ENCODE assay signal across 13 cellular contexts in genomic region chr19:55007537-55007936, GRCh38. TPM values are rescaled to one million over a fixed set of nuclear protein-coding genes. Genes with fewer than 3 reads are reported as not detected.
DNase-seq lines count a peak whose midpoint lies in the region; ATAC-seq and TF ChIP-seq lines count a peak whose summit lies in the region.
"Not testable (repeated sequence)": the region's sequence is repeated elsewhere in the genome, so short reads cannot be mapped to it uniquely, and the experiment has no call there.
"Had no signal": no experiment of that assay in that cellular context is flagged by ENCODE, and none has a peak within 500 bp of the region (broad histone marks: within the 10 kb centered on the region; RNA-seq: fewer than 3 reads in every experiment).

No MANE protein-coding gene starts in this region.

- H3K27me3 ChIP-seq in H7 (ENCODE audit: control insufficient read depth, insufficient read depth, low read length); SU-DHL-6 (ENCODE audit: low read length); hepatocyte; naive thymus-derived CD4-positive, alpha-beta T cell (ENCODE audit: control insufficient read depth in 2 of 2, insufficient read depth in 2 of 2, low read length in 2 of 2); prostate gland (replicated peaks; ENCODE audit: insufficient read depth): not testable (repeated sequence)

- H3K27ac Mint-ChIP-seq in CD14-positive monocyte: peak overlapping the region in 6 of 7 donors; percentile 37 to 88 (median 60)
- peak overlapping the region; percentile 72 for H3K27ac Mint-ChIP-seq in activated CD8-positive, alpha-beta T cell treated with anti-CD3 and anti-CD28 coated beads, Interleukin-2, amount 10 ng/mL, durations not matched to agents 7 days and 5 days
- peak overlapping the region; percentile 73 for H3K27ac Mint-ChIP-seq in activated naive CD8-positive, alpha-beta T cell treated with anti-CD3 and anti-CD28 coated beads, Interleukin-2, amount 10 ng/mL, durations not matched to agents 7 days and 5 days
- H3K27ac Mint-ChIP-seq in naive thymus-derived CD4-positive, alpha-beta T cell: peak overlapping the region in 5 of 9 donors; percentile 2 to 91 (median 53)

- POLR2A ChIA-PET in activated CD8-positive, alpha-beta T cell treated with anti-CD3 and anti-CD28 coated beads, Interleukin-2, amount 10 ng/mL, durations not matched to agents 7 days and 5 days (lab: Charles Lee); activated naive CD8-positive, alpha-beta T cell treated with anti-CD3 and anti-CD28 coated beads, Interleukin-2, amount 10 ng/mL, durations not matched to agents 7 days and 5 days (lab: Charles Lee); naive thymus-derived CD4-positive, alpha-beta T cell (lab: Charles Lee): not testable (repeated sequence)

- H3K9me2 ChIP-seq in SU-DHL-6 (replicated peaks; ENCODE audit: insufficient read depth, low read length); hepatocyte (replicated peaks; ENCODE audit: insufficient read depth): not testable (repeated sequence)

- H3K4me2 ChIP-seq in SU-DHL-6 (ENCODE audit: low read depth, low read length, poor library complexity, severe bottlenecking): peak overlapping the region; percentile 82
- H3K4me2 ChIP-seq in hepatocyte: peak overlapping the region; percentile 78

- peaks cover 17 to 26% (median 22%) of the 10 kb centered on the region in 3 donors for H3K27me3 Mint-ChIP-seq in CD14-positive monocyte (ENCODE audit: low read depth in 3 of 3)
- not testable (repeated sequence) for H3K27me3 Mint-ChIP-seq in activated CD8-positive, alpha-beta T cell treated with anti-CD3 and anti-CD28 coated beads, Interleukin-2, amount 10 ng/mL, durations not matched to agents 7 days and 5 days (ENCODE audit: low read depth); activated naive CD8-positive, alpha-beta T cell treated with anti-CD3 and anti-CD28 coated beads, Interleukin-2, amount 10 ng/mL, durations not matched to agents 7 days and 5 days
- H3K27me3 Mint-ChIP-seq in naive thymus-derived CD4-positive, alpha-beta T cell: peaks cover 3 to 29% (median 22%) of the 10 kb centered on the region in 5 donors

- H3K36me3 ChIP-seq in H7 (replicated peaks; ENCODE audit: control insufficient read depth, insufficient read depth, low read length); SU-DHL-6 (ENCODE audit: low read length); hepatocyte (replicated peaks; ENCODE audit: insufficient read depth, low read depth); naive thymus-derived CD4-positive, alpha-beta T cell (ENCODE audit: control insufficient read depth in 2 of 3, insufficient read depth in 3 of 3, low read length in 3 of 3); prostate gland: not testable (repeated sequence)

- peak overlapping the region; percentile 0 to 61 for H3K4me3 Mint-ChIP-seq in CD14-positive monocyte
- H3K4me3 Mint-ChIP-seq in activated CD8-positive, alpha-beta T cell treated with anti-CD3 and anti-CD28 coated beads, Interleukin-2, amount 10 ng/mL, durations not matched to agents 7 days and 5 days: peak overlapping the region; percentile 48
- peak overlapping the region; percentile 81 for H3K4me3 Mint-ChIP-seq in activated naive CD8-positive, alpha-beta T cell treated with anti-CD3 and anti-CD28 coated beads, Interleukin-2, amount 10 ng/mL, durations not matched to agents 7 days and 5 days
- peak overlapping the region; percentile 36 to 82 (median 52) for H3K4me3 Mint-ChIP-seq in naive thymus-derived CD4-positive, alpha-beta T cell

- H2AFZ ChIP-seq in SU-DHL-6 (ENCODE audit: low read depth, low read length, severe bottlenecking); hepatocyte: not testable (repeated sequence)

- not testable (repeated sequence) for H3K4me1 ChIP-seq in hepatocyte (ENCODE audit: insufficient read depth); naive thymus-derived CD4-positive, alpha-beta T cell (ENCODE audit: control insufficient read depth in 2 of 2, insufficient read depth in 2 of 2, low read length in 2 of 2); prostate gland (replicated peaks)

- H3F3A ChIP-seq in SU-DHL-6 (ENCODE audit: insufficient read depth): peaks cover 13% of the 10 kb centered on the region

- not testable (repeated sequence) for H3K9me3 ChIP-seq in SU-DHL-6 (ENCODE audit: insufficient read depth, low read length); hepatocyte (ENCODE audit: low read depth); prostate gland
- H3K9me3 ChIP-seq in naive thymus-derived CD4-positive, alpha-beta T cell (ENCODE audit: control insufficient read depth in 2 of 3, low read length in 3 of 3): peaks cover 0 to 19% (median 4%) of the 10 kb centered on the region in 3 experiments

- TF ChIP-seq CTCF in CD14-positive monocyte (IDR thresholded peaks at IDR 0.05); SU-DHL-6 (IDR thresholded peaks at IDR 0.05; ENCODE audit: insufficient read depth, low read length, poor library complexity, severe bottlenecking); hepatocyte (IDR thresholded peaks at IDR 0.05; ENCODE audit: poor library complexity); prostate gland (IDR thresholded peaks at IDR 0.05): not testable (repeated sequence)

- H3K9me3 Mint-ChIP-seq in CD14-positive monocyte: peaks cover 20 to 44% (median 27%) of the 10 kb centered on the region in 7 donors
- peaks cover 15% of the 10 kb centered on the region for H3K9me3 Mint-ChIP-seq in activated CD8-positive, alpha-beta T cell treated with anti-CD3 and anti-CD28 coated beads, Interleukin-2, amount 10 ng/mL, durations not matched to agents 7 days and 5 days (ENCODE audit: insufficient read depth)
- H3K9me3 Mint-ChIP-seq in activated naive CD8-positive, alpha-beta T cell treated with anti-CD3 and anti-CD28 coated beads, Interleukin-2, amount 10 ng/mL, durations not matched to agents 7 days and 5 days: peaks cover 23% of the 10 kb centered on the region
- H3K9me3 Mint-ChIP-seq in naive thymus-derived CD4-positive, alpha-beta T cell: peaks cover 21 to 89% (median 57%) of the 10 kb centered on the region in 11 donors

- not testable (repeated sequence) for DNase-seq in CD14-positive monocyte (ENCODE audit: low spot score); H7; activated CD8-positive, alpha-beta T cell treated with anti-CD3 and anti-CD28 coated beads, Interleukin-2, amount 10 ng/mL, durations not matched to agents 7 days and 5 days; activated naive CD8-positive, alpha-beta T cell treated with anti-CD3 and anti-CD28 coated beads, Interleukin-2, amount 10 ng/mL, durations not matched to agents 7 days and 5 days; hepatocyte (ENCODE audit: low spot score); naive thymus-derived CD4-positive, alpha-beta T cell
- DNase-seq in prostate gland (ENCODE audit: low spot score): peak; percentile 19

- peaks cover 30% of the 10 kb centered on the region for H3K4me1 Mint-ChIP-seq in CD14-positive monocyte
- peaks cover 47% of the 10 kb centered on the region for H3K4me1 Mint-ChIP-seq in activated CD8-positive, alpha-beta T cell treated with anti-CD3 and anti-CD28 coated beads, Interleukin-2, amount 10 ng/mL, durations not matched to agents 7 days and 5 days (ENCODE audit: low read depth)
- peaks cover 31% of the 10 kb centered on the region for H3K4me1 Mint-ChIP-seq in activated naive CD8-positive, alpha-beta T cell treated with anti-CD3 and anti-CD28 coated beads, Interleukin-2, amount 10 ng/mL, durations not matched to agents 7 days and 5 days
- peaks cover 26 to 51% (median 43%) of the 10 kb centered on the region in 7 donors for H3K4me1 Mint-ChIP-seq in naive thymus-derived CD4-positive, alpha-beta T cell

- TF ChIP-seq POLR2A in prostate gland (IDR thresholded peaks at IDR 0.05): not testable (repeated sequence)

- H3K36me3 Mint-ChIP-seq in CD14-positive monocyte: peaks cover 7 to 18% of the 10 kb centered on the region in 2 donors
- H3K36me3 Mint-ChIP-seq in activated CD8-positive, alpha-beta T cell treated with anti-CD3 and anti-CD28 coated beads, Interleukin-2, amount 10 ng/mL, durations not matched to agents 7 days and 5 days (ENCODE audit: low read depth): peaks cover 61% of the 10 kb centered on the region
- peaks cover 64% of the 10 kb centered on the region for H3K36me3 Mint-ChIP-seq in activated naive CD8-positive, alpha-beta T cell treated with anti-CD3 and anti-CD28 coated beads, Interleukin-2, amount 10 ng/mL, durations not matched to agents 7 days and 5 days
- H3K36me3 Mint-ChIP-seq in naive thymus-derived CD4-positive, alpha-beta T cell: peaks cover 46 to 64% (median 61%) of the 10 kb centered on the region in 5 donors

- peaks cover 31% of the 10 kb centered on the region for H3K79me2 ChIP-seq in SU-DHL-6 (ENCODE audit: insufficient read depth, low read length)
- peaks cover 16% of the 10 kb centered on the region for H3K79me2 ChIP-seq in hepatocyte

- WGBS in hepatocyte (ENCODE audit: low lambda C conversion rate, missing lambda C conversion rate): 36% methylated on average over 3 of the region's 3 CpGs
- WGBS in prostate gland: 45% methylated on average over 3 of the region's 3 CpGs

- H4K20me1 ChIP-seq in SU-DHL-6 (ENCODE audit: low read depth, low read length); hepatocyte (ENCODE audit: insufficient read depth, poor library complexity, severe bottlenecking): not testable (repeated sequence)

- CTCF ChIA-PET in activated CD8-positive, alpha-beta T cell treated with anti-CD3 and anti-CD28 coated beads, Interleukin-2, amount 10 ng/mL, durations not matched to agents 7 days and 5 days (lab: Charles Lee); naive thymus-derived CD4-positive, alpha-beta T cell (lab: Charles Lee): not testable (repeated sequence)

- not testable (repeated sequence) for H3K27ac ChIP-seq in SU-DHL-6 (ENCODE audit: low read depth, low read length); hepatocyte; naive thymus-derived CD4-positive, alpha-beta T cell (ENCODE audit: low read depth, low read length); prostate gland

- H3K4me3 ChIP-seq in H7 (ENCODE audit: insufficient read depth, low read depth, low read length): peak overlapping the region; percentile 15; the same call in 1 of the 2 replicates
- H3K4me3 ChIP-seq in SU-DHL-6 (ENCODE audit: insufficient read depth, low read length, poor library complexity, severe bottlenecking); hepatocyte; naive thymus-derived CD4-positive, alpha-beta T cell (ENCODE audit: low read length); prostate gland: not testable (repeated sequence)

- intact Hi-C loops in CD14-positive monocyte (cut with micrococcal nuclease); prostate gland (cut with DNase I): not testable (repeated sequence)
- intact Hi-C loops in naive thymus-derived CD4-positive, alpha-beta T cell (cut with micrococcal nuclease): loop anchor here (2.0 to 5.0 kb wide), 3 partner anchors 109 to 470 kb away; partner anchors contain the start of genes KMT5C (in 1 of the 2), PPP1R12C (in 1 of the 2) and ZNF628 (in 1 of the 2)

- H3K9ac ChIP-seq in SU-DHL-6 (ENCODE audit: low read length): not testable (repeated sequence)

- not testable (repeated sequence) for ATAC-seq in activated CD8-positive, alpha-beta T cell treated with anti-CD3 and anti-CD28 coated beads, Interleukin-2, amount 10 ng/mL, durations not matched to agents 7 days and 5 days; activated naive CD8-positive, alpha-beta T cell treated with anti-CD3 and anti-CD28 coated beads, Interleukin-2, amount 10 ng/mL, durations not matched to agents 7 days and 5 days (ENCODE audit: low read depth); naive thymus-derived CD4-positive, alpha-beta T cell

RNA-seq across cellular contexts. Expression of gene GP6, which starts 30.5 kb away (rescaled TPM):
- polyA plus RNA-seq in CD14-positive monocyte: 1 to 10 TPM in 1 of 2 donors, under 1 TPM in 1; 0.14 to 1.1 TPM
- not detected in 2 replicates for total RNA-seq in H7 (2014; rRNA removed; shearing (Covaris generic))
- total RNA-seq in activated CD8-positive, alpha-beta T cell treated with anti-CD3 and anti-CD28 coated beads, Interleukin-2, amount 10 ng/mL, durations not matched to agents 7 days and 5 days: under 1 TPM; 0.39 to 0.58 TPM
- total RNA-seq in activated naive CD8-positive, alpha-beta T cell treated with anti-CD3 and anti-CD28 coated beads, Interleukin-2, amount 10 ng/mL, durations not matched to agents 7 days and 5 days: under 1 TPM in 1 of 2 experiments, not detected in 1; 0.25 TPM
- total RNA-seq in hepatocyte: 0.07 TPM in 1 of 2 replicates, not detected in the other
- 0.24 and 0.93 TPM in 2 replicates for polyA plus RNA-seq in hepatocyte
- 1 to 10 TPM in 1 of 5 experiments, under 1 TPM in 4; 0.27 to 1.2 (median 0.51) TPM for total RNA-seq in naive thymus-derived CD4-positive, alpha-beta T cell
- under 1 TPM; 0.14 to 0.33 TPM for polyA plus RNA-seq in naive thymus-derived CD4-positive, alpha-beta T cell
- under 1 TPM; 0.23 to 0.27 TPM for total RNA-seq in prostate gland
- total RNA-seq: glomerular endothelial cell, left ventricle myocardium superior, urinary bladder had no signal
- polyA plus RNA-seq: CD4-positive, CD25-positive, alpha-beta regulatory T cell had no signal

RNA-seq across cellular contexts. Expression of gene NLRP2, which starts 41.4 kb away (rescaled TPM):
- polyA plus RNA-seq in CD14-positive monocyte (under 1 TPM; 0.24 to 0.61 TPM), hepatocyte (16.5 and 22.1 TPM in 2 replicates)
- 1.0 and 1.3 TPM in 2 replicates for total RNA-seq in H7 (2014; rRNA removed; shearing (Covaris generic))
- total RNA-seq in activated CD8-positive, alpha-beta T cell treated with anti-CD3 and anti-CD28 coated beads, Interleukin-2, amount 10 ng/mL, durations not matched to agents 7 days and 5 days: 10 to 100 TPM; 22.8 to 26.8 TPM
- 10 to 100 TPM; 39.3 to 47.7 TPM for total RNA-seq in activated naive CD8-positive, alpha-beta T cell treated with anti-CD3 and anti-CD28 coated beads, Interleukin-2, amount 10 ng/mL, durations not matched to agents 7 days and 5 days
- total RNA-seq in hepatocyte (37.1 and 40.2 TPM in 2 replicates), prostate gland (10 to 100 TPM; 18.5 to 22.4 TPM)
- total RNA-seq in naive thymus-derived CD4-positive, alpha-beta T cell: 10 to 100 TPM in 1 of 5 experiments, 1 to 10 TPM in 4; 3.7 to 18.6 (median 6.4) TPM
- polyA plus RNA-seq in naive thymus-derived CD4-positive, alpha-beta T cell: 1 to 10 TPM; 2.2 to 5.5 TPM
- total RNA-seq: A172 had no signal

RNA-seq across cellular contexts. Expression of gene RDH13, which starts 55.4 kb away (rescaled TPM):
- polyA plus RNA-seq in CD14-positive monocyte (1 to 10 TPM; 1.6 to 2.3 TPM), hepatocyte (17.7 and 21.9 TPM in 2 replicates)
- total RNA-seq in H7 (2014; rRNA removed; shearing (Covaris generic)): 21.2 and 24.4 TPM in 2 replicates
- 10 to 100 TPM; 30.9 to 33.1 TPM for total RNA-seq in activated CD8-positive, alpha-beta T cell treated with anti-CD3 and anti-CD28 coated beads, Interleukin-2, amount 10 ng/mL, durations not matched to agents 7 days and 5 days
- total RNA-seq in activated naive CD8-positive, alpha-beta T cell treated with anti-CD3 and anti-CD28 coated beads, Interleukin-2, amount 10 ng/mL, durations not matched to agents 7 days and 5 days: 10 to 100 TPM; 25.9 to 28.6 TPM
- total RNA-seq in hepatocyte (14.5 and 17.3 TPM in 2 replicates), prostate gland (10 to 100 TPM; 29.8 to 32.8 TPM)
- 10 to 100 TPM; 14.5 to 24.8 (median 19.0) TPM for total RNA-seq in naive thymus-derived CD4-positive, alpha-beta T cell
- polyA plus RNA-seq in naive thymus-derived CD4-positive, alpha-beta T cell: 10 to 100 TPM in 1 of 2 donors, 1 to 10 TPM in 1; 9.4 to 24.8 TPM

Comparison
In these comparisons a context has a peak if more than half of its experiments do, and no peak if none do; other contexts are left out.
1. H3K4me3 Mint-ChIP-seq: peak in every context shown above with its lines; median percentile 81 in activated naive CD8-positive, alpha-beta T cell treated with anti-CD3 and anti-CD28 coated beads, Interleukin-2, amount 10 ng/mL, durations not matched to agents 7 days and 5 days; 52 in naive thymus-derived CD4-positive, alpha-beta T cell; 48 in activated CD8-positive, alpha-beta T cell treated with anti-CD3 and anti-CD28 coated beads, Interleukin-2, amount 10 ng/mL, durations not matched to agents 7 days and 5 days; 30 in CD14-positive monocyte.